9 cellular contexts compared by ENCODE assay signal in genomic region chr11:27694992-27695391, GRCh38. TPM values are rescaled to one million over a fixed set of nuclear protein-coding genes. Genes with fewer than 3 reads are reported as not detected.
DNase-seq lines count a peak whose midpoint lies in the region; ATAC-seq and TF ChIP-seq lines count a peak whose summit lies in the region.
"Had no signal": no experiment of that assay in that cellular context is flagged by ENCODE, and none has a peak within 500 bp of the region (broad histone marks: within the 10 kb centered on the region; RNA-seq: fewer than 3 reads in every experiment).

No MANE protein-coding gene starts in this region.

- H3K4me1 Mint-ChIP-seq in activated CD4-positive, alpha-beta memory T cell treated with anti-CD3 and anti-CD28 coated beads, Interleukin-2, amount 10 ng/mL, durations not matched to agents 7 days and 5 days, result peaks cover 10% of the 10 kb centered on the region

- H3K27ac Mint-ChIP-seq in activated CD4-positive, alpha-beta memory T cell treated with anti-CD3 and anti-CD28 coated beads, Interleukin-2, amount 10 ng/mL, durations not matched to agents 7 days and 5 days, result no peak overlapping the region

- H3K9me3 ChIP-seq in AG04450 (ENCODE audit: control insufficient read depth, insufficient read depth, low read length) (no peaks in the 10 kb centered on the region; the same call in 1 of the 2 replicates), OCI-LY7 (ENCODE audit: low read length) (no peaks in the 10 kb centered on the region), fibroblast of lung (ENCODE audit: control insufficient read depth, insufficient read depth, low read depth, low read length) (no peaks in the 10 kb centered on the region)

- TF ChIP-seq CTCF in AG04450 (IDR thresholded peaks at IDR 0.05; ENCODE audit: low read depth, low read length) (peak; percentile 51), GM13977 (IDR thresholded peaks at IDR 0.05; ENCODE audit: extremely low read depth, insufficient read depth, missing control alignments) (peak; percentile 41), OCI-LY7 (conservative IDR thresholded peaks at IDR 0.05; ENCODE audit: low read length) (peak; percentile 69), fibroblast of lung (conservative IDR thresholded peaks at IDR 0.05 in 1 of 2, IDR thresholded peaks at IDR 0.05 in 1 of 2; ENCODE audit: low read depth in 1 of 2, low read length in 2 of 2) (peak; percentile 15 to 47)

- in situ Hi-C loops in GM13977 (cut with MboI; ENCODE audit: low pct_unique_long_range_greater_than_20kb, low sequenced_read_pairs, unreplicated experiment), result loop anchor here (25.0 kb wide), 1 partner anchor 992 kb away; no protein-coding TSS in a partner anchor

- H2AFZ ChIP-seq in OCI-LY7 (ENCODE audit: low read length) (no peak overlapping the region), fibroblast of lung (ENCODE audit: low read length) (no peak overlapping the region)

- H3K79me2 ChIP-seq in OCI-LY7 (ENCODE audit: insufficient read depth, low read depth, low read length) (no peaks in the 10 kb centered on the region), fibroblast of lung (ENCODE audit: control insufficient read depth, insufficient read depth, low read length) (peaks cover 48% of the 10 kb centered on the region)

- H4K20me1 ChIP-seq in OCI-LY7 (ENCODE audit: insufficient read depth, low read length) (no peaks in the 10 kb centered on the region), fibroblast of lung (ENCODE audit: control insufficient read depth, extremely low read depth, insufficient read depth, low read length) (no peaks in the 10 kb centered on the region)

- no peak overlapping the region for H3K9ac ChIP-seq in fibroblast of lung (ENCODE audit: insufficient read depth, low read length)

- no peaks in the 10 kb centered on the region for H3K9me3 Mint-ChIP-seq in activated CD4-positive, alpha-beta memory T cell treated with anti-CD3 and anti-CD28 coated beads, Interleukin-2, amount 10 ng/mL, durations not matched to agents 7 days and 5 days

- POLR2A ChIA-PET in AG04450 (lab: Yijun Ruan, JAX), result interaction anchor here (0.7 kb wide), 1 partner anchor 788 kb away, joined by 3 read pairs; no protein-coding TSS in a partner anchor
- POLR2A ChIA-PET in OCI-LY7 (lab: Charles Lee), result interaction anchor here (1.3 kb wide), 2 partner anchors 10 to 12 kb away, joined by 3 read pairs; no protein-coding TSS in a partner anchor
- POLR2A ChIA-PET in activated CD4-positive, alpha-beta memory T cell treated with anti-CD3 and anti-CD28 coated beads, Interleukin-2, amount 10 ng/mL, durations not matched to agents 7 days and 5 days (lab: Charles Lee), result no interaction called here

- no peak for ATAC-seq in HG03135 (IDR thresholded peaks at IDR 0.05; ENCODE audit: unreplicated experiment)

- no peak overlapping the region for H3K4me3 Mint-ChIP-seq in activated CD4-positive, alpha-beta memory T cell treated with anti-CD3 and anti-CD28 coated beads, Interleukin-2, amount 10 ng/mL, durations not matched to agents 7 days and 5 days

- BruUV-seq in OCI-LY7 (replicated peaks; lab: Mats Ljungman, UMichigan), result no TSS peak

- no peaks in the 10 kb centered on the region for H3K4me1 ChIP-seq in OCI-LY7 (ENCODE audit: insufficient read depth, low read length, poor library complexity, severe bottlenecking)
- H3K4me1 ChIP-seq in fibroblast of lung (ENCODE audit: control insufficient read depth, extremely low read depth, insufficient read depth, low read length), result peaks cover 2% of the 10 kb centered on the region

- no peaks in the 10 kb centered on the region for H3K9me2 ChIP-seq in OCI-LY7 (ENCODE audit: insufficient read depth, low read length)

- DNase-seq in AG04450 (ENCODE audit: low read depth, low spot score), result no peak
- no peak for DNase-seq in GM13977 (ENCODE audit: low spot score)
- peak; percentile 16 for DNase-seq in OCI-LY7 (ENCODE audit: low spot score)
- DNase-seq in fibroblast of lung (ENCODE audit: low read depth in 2 of 2), result peak; percentile 55 to 65
- no peak for DNase-seq in activated naive CD4-positive, alpha-beta T cell (lab: John Stamatoyannopoulos, UW)
- no peak for DNase-seq in ureter (ENCODE audit: low spot score)
- no peak for DNase-seq in activated CD4-positive, alpha-beta memory T cell treated with anti-CD3 and anti-CD28 coated beads, Interleukin-2, amount 10 ng/mL, durations not matched to agents 7 days and 5 days
- DNase-seq: T-helper 9 cell had no signal

- CTCF ChIA-PET in AG04450 (lab: Charles Lee) (interaction anchor here (0.6 to 1.7 kb wide), 21 partner anchors 10 to 1738 kb away, joined by 3 to 7 read pairs (median 4); no protein-coding TSS in a partner anchor), OCI-LY7 (lab: Charles Lee; ENCODE audit: unreplicated experiment) (no interaction called here)
- CTCF ChIA-PET in activated CD4-positive, alpha-beta memory T cell treated with anti-CD3 and anti-CD28 coated beads, Interleukin-2, amount 10 ng/mL, durations not matched to agents 7 days and 5 days (lab: Charles Lee), result no interaction called here

- no peaks in the 10 kb centered on the region for H3K36me3 ChIP-seq in OCI-LY7 (ENCODE audit: insufficient read depth, low read length)
- H3K36me3 ChIP-seq in fibroblast of lung (ENCODE audit: control insufficient read depth, insufficient read depth, low read length), result no peaks in the 10 kb centered on the region

- peak overlapping the region; percentile 91 for H3K4me3 ChIP-seq in AG04450 (ENCODE audit: low read depth, low read length)
- no peak overlapping the region for H3K4me3 ChIP-seq in OCI-LY7 (ENCODE audit: low read depth, low read length, poor library complexity, severe bottlenecking)
- no peak overlapping the region for H3K4me3 ChIP-seq in fibroblast of lung (replicated peaks in 1 of 4; ENCODE audit: control extremely low read depth in 1 of 4, insufficient read depth in 1 of 4, low read depth in 3 of 4, low read length in 4 of 4)

- H3K27me3 ChIP-seq in AG04450 (ENCODE audit: control insufficient read depth, insufficient read depth, low read length), result no peaks in the 10 kb centered on the region
- no peaks in the 10 kb centered on the region for H3K27me3 ChIP-seq in fibroblast of lung (ENCODE audit: control insufficient read depth, insufficient read depth, low read length)

- H3K4me2 ChIP-seq in OCI-LY7 (ENCODE audit: low read length) (no peak overlapping the region), fibroblast of lung (ENCODE audit: extremely low read depth, insufficient read depth, low read length) (no peak overlapping the region)

- H3K27ac ChIP-seq in AG04450 (ENCODE audit: low read depth, low read length), result no peak overlapping the region
- no peak overlapping the region for H3K27ac ChIP-seq in OCI-LY7 (ENCODE audit: low read depth, low read length, poor library complexity, severe bottlenecking)
- no peak overlapping the region for H3K27ac ChIP-seq in fibroblast of lung (ENCODE audit: insufficient read depth, low read length)

- H3K36me3 Mint-ChIP-seq in activated CD4-positive, alpha-beta memory T cell treated with anti-CD3 and anti-CD28 coated beads, Interleukin-2, amount 10 ng/mL, durations not matched to agents 7 days and 5 days (ENCODE audit: low read depth), result peaks cover 2% of the 10 kb centered on the region

- intact Hi-C loops in OCI-LY7 (cut with micrococcal nuclease; ENCODE audit: unreplicated experiment), result loop anchor here (2.0 to 5.0 kb wide), 2 partner anchors 1004 to 1462 kb away; no protein-coding TSS in a partner anchor

- H3K27me3 Mint-ChIP-seq in activated CD4-positive, alpha-beta memory T cell treated with anti-CD3 and anti-CD28 coated beads, Interleukin-2, amount 10 ng/mL, durations not matched to agents 7 days and 5 days, result peaks cover 40% of the 10 kb centered on the region

RNA-seq across cellular contexts. Expression of gene BDNF, which starts 5.3 kb away (rescaled TPM):
- polyA plus RNA-seq in AG04450 (2011; rRNA removed) (72.0 and 85.6 TPM in 2 replicates), fibroblast of lung (11.2 and 15.0 TPM in 2 replicates)
- 90.8 and 105 TPM in 2 replicates for polyA minus RNA-seq in AG04450 (2011; rRNA and poly(A)+ RNA removed)
- total RNA-seq in OCI-LY7 (2014; rRNA removed; shearing (Covaris generic)), result not detected in 2 replicates
- total RNA-seq in OCI-LY7 (2022) (not detected in 2 replicates), fibroblast of lung (6.4 and 16.7 TPM in 2 replicates), ureter (6.0 TPM)
- 8.6 and 12.0 TPM in 2 replicates for polyA plus RNA-seq in fibroblast of lung (2012)
- 0.35 and 3.7 TPM in 2 replicates for polyA minus RNA-seq in fibroblast of lung (ENCODE audit: low replicate concordance)
- total RNA-seq in activated CD4-positive, alpha-beta memory T cell treated with anti-CD3 and anti-CD28 coated beads, Interleukin-2, amount 10 ng/mL, durations not matched to agents 7 days and 5 days, result not detected

Comparison
In these comparisons a context has a peak if more than half of its experiments do, and no peak if none do; other contexts are left out.
1. DNase-seq: peak in OCI-LY7 (single experiment) and fibroblast of lung (2 of 2); none in AG04450 (single experiment), GM13977 (single experiment), activated naive CD4-positive, alpha-beta T cell (0 of 4), ureter (single experiment) and activated CD4-positive, alpha-beta memory T cell treated with anti-CD3 and anti-CD28 coated beads, Interleukin-2, amount 10 ng/mL, durations not matched to agents 7 days and 5 days (single experiment).
2. Peak in every context shown above with its lines, with median percentiles within 50 percentile points of each other: CTCF ChIP-seq.